In genomic region chr4:113976937-113977855, GRCh38 we compare ENCODE assay signal across 10 cellular contexts. TPM values are rescaled to one million over a fixed set of nuclear protein-coding genes. Genes with fewer than 3 reads are reported as not detected.
DNase-seq lines count a peak whose midpoint lies in the region; ATAC-seq, FAIRE-seq and TF ChIP-seq lines count a peak whose summit lies in the region.
"Had no signal": no experiment of that assay in that cellular context is flagged by ENCODE, and none has a peak within 500 bp of the region (broad histone marks: within the 10 kb centered on the region; RNA-seq: fewer than 3 reads in every experiment).

No MANE protein-coding gene starts in this region.

- no peak for TF ChIP-seq CTCF in astrocyte of the cerebellum (IDR thresholded peaks at IDR 0.05; ENCODE audit: low read depth, low read length, missing control alignments)
- TF ChIP-seq CTCF in hepatocyte (IDR thresholded peaks at IDR 0.05; ENCODE audit: poor library complexity), result no peak
- no peak for TF ChIP-seq CTCF in spleen (IDR thresholded peaks at IDR 0.05 in 8 of 11, conservative IDR thresholded peaks at IDR 0.05 in 3 of 11)
- no peak for TF ChIP-seq CTCF in omental fat pad (IDR thresholded peaks at IDR 0.05)

- H2AFZ ChIP-seq in hepatocyte, result no peak overlapping the region

- 61% methylated on average over 2 of the region's 2 CpGs for WGBS in hepatocyte (ENCODE audit: low lambda C conversion rate, missing lambda C conversion rate)
- WGBS in spleen, 5 donors, result 75 to 91% (median 82%) methylated on average over 2 of the region's 2 CpGs

- no peaks in the 10 kb centered on the region for H3K36me3 ChIP-seq in hepatocyte (replicated peaks; ENCODE audit: insufficient read depth, low read depth)
- peaks cover 23% of the 10 kb centered on the region for H3K36me3 ChIP-seq in skeletal muscle satellite cell (ENCODE audit: insufficient read depth, low read length)
- no peaks in the 10 kb centered on the region for H3K36me3 ChIP-seq in spleen

- H3K27ac ChIP-seq in hepatocyte, result peak overlapping the region; percentile 89
- no peak overlapping the region for H3K27ac ChIP-seq in spleen

- intact Hi-C loops in spleen (cut with DNase I; ENCODE audit: low total_unique reads), result no loop called here

- no peaks in the 10 kb centered on the region for H4K20me1 ChIP-seq in hepatocyte (ENCODE audit: insufficient read depth, poor library complexity, severe bottlenecking)

- ATAC-seq in HG03521 (IDR thresholded peaks at IDR 0.05; ENCODE audit: unreplicated experiment) (no peak), GM18858 (IDR thresholded peaks at IDR 0.05; ENCODE audit: unreplicated experiment) (no peak), omental fat pad (ENCODE audit: low FRiP score) (no peak)

- TF ChIP-seq POLR2A in H54 (IDR thresholded peaks at IDR 0.05; ENCODE audit: low read depth, low read length), result no peak
- no peak for TF ChIP-seq POLR2A in spleen (IDR thresholded peaks at IDR 0.05)

- in situ Hi-C loops in astrocyte of the cerebellum (cut with HindIII; ENCODE audit: low sequenced_read_pairs), result no loop called here

- H3K4me3 ChIP-seq in astrocyte of the cerebellum (ENCODE audit: low read depth, low read length) (peak overlapping the region; percentile 81), hepatocyte (peak overlapping the region; percentile 84), skeletal muscle satellite cell (ENCODE audit: low read length) (peak overlapping the region; percentile 75), spleen (no peak overlapping the region)

- no peaks in the 10 kb centered on the region for H3K9me2 ChIP-seq in hepatocyte (replicated peaks; ENCODE audit: insufficient read depth)

- H3K27me3 ChIP-seq in hepatocyte (peaks cover 1% of the 10 kb centered on the region), skeletal muscle satellite cell (ENCODE audit: control insufficient read depth, insufficient read depth, low read length) (no peaks in the 10 kb centered on the region), spleen (replicated peaks in 1 of 7) (peaks cover 0 to 39% (median 11%) of the 10 kb centered on the region in 7 donors)

- H3K79me2 ChIP-seq in hepatocyte, result peaks cover 67% of the 10 kb centered on the region

- peaks cover 7% of the 10 kb centered on the region for H3K4me1 ChIP-seq in hepatocyte (ENCODE audit: insufficient read depth)
- H3K4me1 ChIP-seq in skeletal muscle satellite cell (ENCODE audit: control insufficient read depth, insufficient read depth, low read length), result peaks cover 17% of the 10 kb centered on the region
- H3K4me1 ChIP-seq in spleen, result peaks cover 0 to 30% (median 9%) of the 10 kb centered on the region in 6 donors

- H3K4me2 ChIP-seq in hepatocyte (peak overlapping the region; percentile 79), skeletal muscle satellite cell (ENCODE audit: low read length) (peak overlapping the region; percentile 86)

- H3K9me3 ChIP-seq in hepatocyte (ENCODE audit: low read depth) (no peaks in the 10 kb centered on the region), skeletal muscle satellite cell (replicated peaks; ENCODE audit: low read length) (peaks cover 6% of the 10 kb centered on the region), spleen (peaks cover 0 to 15% (median 0%) of the 10 kb centered on the region in 8 donors)

- FAIRE-seq in H54 (lab: Jason Lieb, UNC), result peak; percentile 15

- DNase-seq in H54 (ENCODE audit: insufficient read length, low spot score) (no peak), astrocyte of the cerebellum (ENCODE audit: low read depth) (no peak), hepatocyte (ENCODE audit: low spot score) (no peak), spleen (no peak), omental fat pad (ENCODE audit: low spot score) (no peak)
- DNase-seq: NCI-H2107; stimulated activated CD4-positive, alpha-beta T cell treated with anti-CD3 and anti-CD28 coated beads, Interleukin-1b, Interleukin-23, amount 100 ng/mL, for 48 hours had no signal

- H3K9ac ChIP-seq in skeletal muscle satellite cell (ENCODE audit: low read depth, low read length), result peak overlapping the region; percentile 91

RNA-seq across cellular contexts. Expression of gene ARSJ, which starts 2.3 kb away (rescaled TPM):
- total RNA-seq in hepatocyte (13.8 TPM in 2 replicates), spleen (1 to 10 TPM in 2 of 7 donors, under 1 TPM in 5; 0.26 to 1.6 (median 0.57) TPM), omental fat pad (10 to 100 TPM in 1 of 4 donors, 1 to 10 TPM in 3; 3.8 to 21.5 (median 7.8) TPM)
- polyA plus RNA-seq in hepatocyte (7.6 and 11.3 TPM in 2 replicates), spleen (under 1 TPM; 0.07 to 0.19 (median 0.12) TPM)
- 29.2 and 34.3 TPM in 2 replicates for total RNA-seq in skeletal muscle satellite cell (2012; rRNA removed)

Comparison
In these comparisons a context has a peak if more than half of its experiments do, and no peak if none do; other contexts are left out.
1. H3K4me3 ChIP-seq: peak in astrocyte of the cerebellum (single experiment), hepatocyte (single experiment) and skeletal muscle satellite cell (single experiment); none in spleen (0 of 8).